In the genomic region with DNA sequence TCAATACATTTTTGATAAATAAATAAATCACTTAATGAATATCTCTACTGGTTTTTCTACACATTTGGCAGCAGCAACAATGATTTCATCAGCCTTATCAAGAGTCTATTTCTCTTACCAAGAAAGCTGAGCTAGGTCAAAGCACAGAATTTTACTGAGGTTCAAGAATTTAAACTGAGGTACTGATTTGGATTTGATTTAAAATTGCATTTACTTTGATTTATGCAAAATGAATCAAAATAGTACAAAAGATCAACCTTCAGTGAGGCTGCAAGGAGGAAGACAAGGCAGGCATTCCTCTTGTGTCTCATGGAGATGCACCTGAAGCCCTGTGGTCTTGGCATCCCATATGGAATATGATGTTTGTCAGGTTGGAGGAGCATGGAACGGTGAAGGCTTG, we compare ENCODE assay signal across 11 cellular contexts.
"Had no signal": no experiment of that assay in that cellular context is flagged by ENCODE, and none has a peak within 500 bp of the region (broad histone marks: within the 10 kb centered on the region; RNA-seq: fewer than 3 reads in every experiment).

No MANE protein-coding gene starts in this region.

- H3K36me3 ChIP-seq: HAP-1 had no signal

- DNase-seq: GM23248, GOT3, H7, H9, HCEC 1CT, HFFc6 had no signal

- H3K27ac ChIP-seq: GM23248 had no signal

- H3K9me3 ChIP-seq: HAP-1 had no signal

- H3K4me2 ChIP-seq: GM23338 had no signal

- ATAC-seq: GM23338, HCT116 had no signal

- H2AFZ ChIP-seq: GM23248, GM23338 had no signal

- H3K9ac ChIP-seq: GM23248 had no signal

- H3K4me3 ChIP-seq: GM23248, GM23338, HAP-1 had no signal

- FAIRE-seq: H1, H54 had no signal

- H3K4me1 ChIP-seq: HAP-1 had no signal
